In the genomic region with DNA sequence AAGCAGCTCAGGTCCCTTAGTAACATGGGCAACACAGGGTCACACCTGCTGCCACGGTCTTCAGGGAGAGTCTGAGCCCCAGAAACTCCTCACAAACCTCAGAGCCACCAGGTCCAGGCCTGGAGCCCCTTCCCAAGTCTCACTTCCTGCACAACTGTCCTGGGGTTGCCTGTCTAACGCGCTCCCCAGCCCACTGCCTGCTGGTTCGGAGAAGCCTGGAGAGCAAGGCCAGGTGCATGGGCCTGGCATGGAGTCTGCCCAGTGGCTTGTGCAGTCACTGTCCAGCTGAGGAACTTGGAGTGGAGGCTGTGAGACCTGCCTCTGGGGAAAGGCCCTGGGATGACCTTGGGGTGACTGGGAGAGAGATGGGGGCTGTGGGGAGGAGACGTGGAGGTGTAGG, we compare ENCODE assay signal across 1 cellular context.
TF ChIP-seq lines count a peak whose summit lies in the region.

No MANE protein-coding gene starts in this region.

TF ChIP-seq in H1, 55 proteins besides CTCF, POLR2A, EP300 and RAD21:
- TF ChIP-seq, protein P1, sequence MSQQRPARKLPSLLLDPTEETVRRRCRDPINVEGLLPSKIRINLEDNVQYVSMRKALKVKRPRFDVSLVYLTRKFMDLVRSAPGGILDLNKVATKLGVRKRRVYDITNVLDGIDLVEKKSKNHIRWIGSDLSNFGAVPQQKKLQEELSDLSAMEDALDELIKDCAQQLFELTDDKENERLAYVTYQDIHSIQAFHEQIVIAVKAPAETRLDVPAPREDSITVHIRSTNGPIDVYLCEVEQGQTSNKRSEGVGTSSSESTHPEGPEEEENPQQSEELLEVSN (IDR thresholded peaks at IDR 0.05), result no peak
- no peak for TF ChIP-seq TCF12 (IDR thresholded peaks at IDR 0.05; ENCODE audit: low read depth, low read length)
TF ChIP-seq in H1: peak in this region for 0.
